Comparison of ENCODE assay signal across 33 cellular contexts in genomic region chr2:42542871-42543270, GRCh38. TPM values are rescaled to one million over a fixed set of nuclear protein-coding genes. Genes with fewer than 3 reads are reported as not detected.
"Had no signal": no experiment of that assay in that cellular context is flagged by ENCODE, and none has a peak within 500 bp of the region (broad histone marks: within the 10 kb centered on the region; RNA-seq: fewer than 3 reads in every experiment).

No MANE protein-coding gene starts in this region.

- H3K4me3 ChIP-seq: ascending aorta, breast epithelium, cardiac muscle cell, esophagus squamous epithelium, gastroesophageal sphincter, heart right ventricle had no signal

- DNase-seq: activated CD4-positive, alpha-beta memory T cell treated with anti-CD3 and anti-CD28 coated beads, Interleukin-2, amount 10 ng/mL, durations not matched to agents 7 days and 5 days; activated CD4-positive, alpha-beta T cell treated with anti-CD3 and anti-CD28 coated beads for 1 hour; activated CD4-positive, alpha-beta T cell treated with anti-CD3 and anti-CD28 coated beads for 4 hours; activated CD4-positive, alpha-beta T cell treated with anti-CD3 and anti-CD28 coated beads, Interleukin-2, amount 10 ng/mL, durations not matched to agents 7 days and 5 days; activated CD4-positive, alpha-beta T cell treated with anti-CD3 and anti-CD28 coated beads, Interleukin-2, amount 50 U/mL, for 4 hours; activated CD8-positive, alpha-beta memory T cell treated with anti-CD3 and anti-CD28 coated beads, Interleukin-2, amount 50 U/mL, for 48 hours; activated gamma-delta T cell; activated naive CD4-positive, alpha-beta T cell; activated naive CD4-positive, alpha-beta T cell treated with anti-CD3 and anti-CD28 coated beads, Interleukin-2, amount 10 ng/mL, durations not matched to agents 7 days and 5 days; activated naive CD8-positive, alpha-beta T cell treated with anti-CD3 and anti-CD28 coated beads, Interleukin-2, amount 10 ng/mL, durations not matched to agents 7 days and 5 days; activated T-cell treated with anti-CD3 and anti-CD28 coated beads for 4 hours; activated T-cell treated with anti-CD3 and anti-CD28 coated beads, Interleukin-2, amount 50 U/mL, for 24 hours; activated T-cell treated with anti-CD3 and anti-CD28 coated beads, Interleukin-2, amount 50 U/mL, for 72 hours; cortex of kidney; dermis blood vessel endothelial cell; effector CD4-positive, alpha-beta T cell; effector memory CD8-positive, alpha-beta T cell; esophagus squamous epithelium; foreskin melanocyte; heart right ventricle; T-helper 2 cell had no signal

- H3K27me3 ChIP-seq: ascending aorta, breast epithelium, cardiac muscle cell, esophagus squamous epithelium, gastroesophageal sphincter, heart right ventricle had no signal

- ATAC-seq: activated naive CD4-positive, alpha-beta T cell treated with anti-CD3 and anti-CD28 coated beads, Interleukin-2, amount 50 U/mL, for 72 hours; activated T-cell treated with anti-CD3 and anti-CD28 coated beads, Interleukin-2, amount 50 U/mL, for 72 hours; effector memory CD8-positive, alpha-beta T cell; gastroesophageal sphincter; heart right ventricle had no signal

- H3K36me3 Mint-ChIP-seq: activated naive CD4-positive, alpha-beta T cell treated with anti-CD3 and anti-CD28 coated beads, Interleukin-2, amount 10 ng/mL, durations not matched to agents 7 days and 5 days; activated naive CD8-positive, alpha-beta T cell treated with anti-CD3 and anti-CD28 coated beads, Interleukin-2, amount 10 ng/mL, durations not matched to agents 7 days and 5 days; brain had no signal

- H3K4me1 Mint-ChIP-seq: activated CD4-positive, alpha-beta memory T cell treated with anti-CD3 and anti-CD28 coated beads, Interleukin-2, amount 10 ng/mL, durations not matched to agents 7 days and 5 days; activated naive CD4-positive, alpha-beta T cell treated with anti-CD3 and anti-CD28 coated beads, Interleukin-2, amount 10 ng/mL, durations not matched to agents 7 days and 5 days; central memory CD8-positive, alpha-beta T cell had no signal

- H3K27me3 Mint-ChIP-seq: activated CD4-positive, alpha-beta memory T cell treated with anti-CD3 and anti-CD28 coated beads, Interleukin-2, amount 10 ng/mL, durations not matched to agents 7 days and 5 days; activated CD4-positive, alpha-beta T cell treated with anti-CD3 and anti-CD28 coated beads, Interleukin-2, amount 10 ng/mL, durations not matched to agents 7 days and 5 days; activated naive CD4-positive, alpha-beta T cell treated with anti-CD3 and anti-CD28 coated beads, Interleukin-2, amount 10 ng/mL, durations not matched to agents 7 days and 5 days; activated naive CD8-positive, alpha-beta T cell treated with anti-CD3 and anti-CD28 coated beads, Interleukin-2, amount 10 ng/mL, durations not matched to agents 7 days and 5 days; activated T-cell treated with anti-CD3 and anti-CD28 coated beads, Interleukin-2, amount 50 U/mL, for 24 hours; brain; central memory CD8-positive, alpha-beta T cell had no signal

- H3K27ac Mint-ChIP-seq: activated CD4-positive, alpha-beta memory T cell treated with anti-CD3 and anti-CD28 coated beads, Interleukin-2, amount 10 ng/mL, durations not matched to agents 7 days and 5 days; activated CD4-positive, alpha-beta T cell treated with anti-CD3 and anti-CD28 coated beads, Interleukin-2, amount 10 ng/mL, durations not matched to agents 7 days and 5 days; activated naive CD4-positive, alpha-beta T cell treated with anti-CD3 and anti-CD28 coated beads, Interleukin-2, amount 10 ng/mL, durations not matched to agents 7 days and 5 days; activated naive CD4-positive, alpha-beta T cell treated with anti-CD3 and anti-CD28 coated beads, Interleukin-2, amount 50 U/mL, for 72 hours; activated naive CD8-positive, alpha-beta T cell treated with anti-CD3 and anti-CD28 coated beads, Interleukin-2, amount 10 ng/mL, durations not matched to agents 7 days and 5 days; activated T-cell treated with anti-CD3 and anti-CD28 coated beads, Interleukin-2, amount 50 U/mL, for 24 hours; activated T-cell treated with anti-CD3 and anti-CD28 coated beads, Interleukin-2, amount 50 U/mL, for 72 hours; brain; effector memory CD8-positive, alpha-beta T cell had no signal

- H3K9me3 ChIP-seq: ascending aorta, breast epithelium, esophagus squamous epithelium, gastroesophageal sphincter, heart right ventricle had no signal

- H3K4me3 Mint-ChIP-seq: activated CD4-positive, alpha-beta memory T cell treated with anti-CD3 and anti-CD28 coated beads, Interleukin-2, amount 10 ng/mL, durations not matched to agents 7 days and 5 days; activated CD4-positive, alpha-beta T cell treated with anti-CD3 and anti-CD28 coated beads, Interleukin-2, amount 10 ng/mL, durations not matched to agents 7 days and 5 days; activated naive CD4-positive, alpha-beta T cell treated with anti-CD3 and anti-CD28 coated beads, Interleukin-2, amount 10 ng/mL, durations not matched to agents 7 days and 5 days; activated naive CD8-positive, alpha-beta T cell treated with anti-CD3 and anti-CD28 coated beads, Interleukin-2, amount 10 ng/mL, durations not matched to agents 7 days and 5 days; activated T-cell treated with anti-CD3 and anti-CD28 coated beads, Interleukin-2, amount 50 U/mL, for 24 hours; activated T-cell treated with anti-CD3 and anti-CD28 coated beads, Interleukin-2, amount 50 U/mL, for 72 hours; brain; central memory CD8-positive, alpha-beta T cell; effector memory CD8-positive, alpha-beta T cell had no signal

- H3K4me1 ChIP-seq: ascending aorta, breast epithelium, gastroesophageal sphincter, heart right ventricle had no signal

- H3K9me3 Mint-ChIP-seq: central memory CD8-positive, alpha-beta T cell; effector memory CD8-positive, alpha-beta T cell had no signal

- H3K36me3 ChIP-seq: ascending aorta, breast epithelium, cardiac muscle cell, esophagus squamous epithelium, gastroesophageal sphincter, heart right ventricle had no signal

- H3K27ac ChIP-seq: ascending aorta, breast epithelium, cardiac muscle cell, epithelial cell of prostate, esophagus squamous epithelium, gastroesophageal sphincter, heart right ventricle had no signal

RNA-seq across cellular contexts. Expression of gene KCNG3, which starts 49.1 kb away (rescaled TPM):
- total RNA-seq: activated CD4-positive, alpha-beta memory T cell treated with anti-CD3 and anti-CD28 coated beads, Interleukin-2, amount 10 ng/mL, durations not matched to agents 7 days and 5 days; ascending aorta; dermis blood vessel endothelial cell; fibroblast of lung; fibroblast of villous mesenchyme; heart right ventricle; T-helper 1 cell treated with Interleukin-12 subunit alpha and Interleukin-12 subunit beta and Interleukin-4 antibody, amounts not matched to agents 30 ng/mL and 1 ng/mL, for 36 hours had no signal
- polyA plus RNA-seq: cardiac muscle cell, endothelial cell of umbilical vein, heart right ventricle had no signal
